ENCODE assay signal across 8 cellular contexts in genomic region chr6:111564482-111564945, GRCh38. TPM values are rescaled to one million over a fixed set of nuclear protein-coding genes. Genes with fewer than 3 reads are reported as not detected.
DNase-seq lines count a peak whose midpoint lies in the region; ATAC-seq and TF ChIP-seq lines count a peak whose summit lies in the region.

No MANE protein-coding gene starts in this region.

- peaks cover 50% of the 10 kb centered on the region for H3K36me3 Mint-ChIP-seq in activated CD8-positive, alpha-beta T cell treated with anti-CD3 and anti-CD28 coated beads for 36 hours (ENCODE audit: low read depth)
- H3K36me3 Mint-ChIP-seq in activated naive CD4-positive, alpha-beta T cell treated with anti-CD3 and anti-CD28 coated beads, Interleukin-2, amount 10 ng/mL, durations not matched to agents 7 days and 5 days, result peaks cover 64% of the 10 kb centered on the region

- CTCF ChIA-PET in activated CD8-positive, alpha-beta T cell treated with anti-CD3 and anti-CD28 coated beads for 36 hours (lab: Charles Lee), result interaction anchor here (1.4 to 2.0 kb wide), 4 partner anchors 9 to 306 kb away, joined by 4 to 5 read pairs (median 5); a partner anchor contains a TSS
- CTCF ChIA-PET in activated naive CD4-positive, alpha-beta T cell treated with anti-CD3 and anti-CD28 coated beads, Interleukin-2, amount 10 ng/mL, durations not matched to agents 7 days and 5 days (lab: Charles Lee), result interaction anchor here (0.9 to 2.3 kb wide), 7 partner anchors 15 to 305 kb away, joined by 3 to 16 read pairs (median 5); partner anchors contain the start of genes REV3L and TRAF3IP2

- peak; percentile 60 for ATAC-seq in activated CD8-positive, alpha-beta T cell treated with anti-CD3 and anti-CD28 coated beads for 36 hours
- no peak for ATAC-seq in GM19397 (IDR thresholded peaks at IDR 0.05; ENCODE audit: unreplicated experiment)

- peak overlapping the region; percentile 5 for H3K27ac Mint-ChIP-seq in activated CD8-positive, alpha-beta T cell treated with anti-CD3 and anti-CD28 coated beads for 36 hours
- H3K27ac Mint-ChIP-seq in activated naive CD4-positive, alpha-beta T cell treated with anti-CD3 and anti-CD28 coated beads, Interleukin-2, amount 10 ng/mL, durations not matched to agents 7 days and 5 days, result no peak overlapping the region

- POLR2A ChIA-PET in activated CD8-positive, alpha-beta T cell treated with anti-CD3 and anti-CD28 coated beads for 36 hours (lab: Charles Lee), result interaction anchor here (1.2 to 2.0 kb wide), 2 partner anchors 25 to 80 kb away, joined by 3 to 4 read pairs; no protein-coding TSS in a partner anchor

- H3K9me3 Mint-ChIP-seq in activated CD8-positive, alpha-beta T cell treated with anti-CD3 and anti-CD28 coated beads for 36 hours, result no peaks in the 10 kb centered on the region
- no peaks in the 10 kb centered on the region for H3K9me3 Mint-ChIP-seq in activated naive CD4-positive, alpha-beta T cell treated with anti-CD3 and anti-CD28 coated beads, Interleukin-2, amount 10 ng/mL, durations not matched to agents 7 days and 5 days

- H3K4me1 Mint-ChIP-seq in activated CD8-positive, alpha-beta T cell treated with anti-CD3 and anti-CD28 coated beads for 36 hours (ENCODE audit: low read depth), result peaks cover 51% of the 10 kb centered on the region
- H3K4me1 Mint-ChIP-seq in activated naive CD4-positive, alpha-beta T cell treated with anti-CD3 and anti-CD28 coated beads, Interleukin-2, amount 10 ng/mL, durations not matched to agents 7 days and 5 days, result peaks cover 46% of the 10 kb centered on the region

- no peak for TF ChIP-seq CTCF in activated CD8-positive, alpha-beta T cell treated with anti-CD3 and anti-CD28 coated beads for 36 hours (IDR thresholded peaks at IDR 0.05)

- no peak overlapping the region for H3K4me3 Mint-ChIP-seq in activated CD8-positive, alpha-beta T cell treated with anti-CD3 and anti-CD28 coated beads for 36 hours
- H3K4me3 Mint-ChIP-seq in activated naive CD4-positive, alpha-beta T cell treated with anti-CD3 and anti-CD28 coated beads, Interleukin-2, amount 10 ng/mL, durations not matched to agents 7 days and 5 days, result no peak overlapping the region

- H3K27me3 Mint-ChIP-seq in activated CD8-positive, alpha-beta T cell treated with anti-CD3 and anti-CD28 coated beads for 36 hours, result no peaks in the 10 kb centered on the region
- H3K27me3 Mint-ChIP-seq in activated naive CD4-positive, alpha-beta T cell treated with anti-CD3 and anti-CD28 coated beads, Interleukin-2, amount 10 ng/mL, durations not matched to agents 7 days and 5 days, result no peaks in the 10 kb centered on the region

- peak; percentile 24 for DNase-seq in stimulated activated CD4-positive, alpha-beta T cell treated with anti-CD3 and anti-CD28 coated beads, Interleukin-1b, Interleukin-23, amount 100 ng/mL, for 48 hours
- no peak for DNase-seq in stimulated activated CD4-positive, alpha-beta T cell treated with anti-CD3 and anti-CD28 coated beads, Interleukin-2, amount 100 ng/mL, for 24 hours
- peak; percentile 51 for DNase-seq in activated CD8-positive, alpha-beta T cell treated with anti-CD3 and anti-CD28 coated beads for 36 hours
- peak; percentile 50 for DNase-seq in iris pigment epithelial cell (ENCODE audit: low read depth)
- DNase-seq in ureter (ENCODE audit: low spot score), result peak; percentile 37
- no peak for DNase-seq in RKO (ENCODE audit: low spot score)
- DNase-seq in activated naive CD4-positive, alpha-beta T cell treated with anti-CD3 and anti-CD28 coated beads, Interleukin-2, amount 10 ng/mL, durations not matched to agents 7 days and 5 days, result no peak

- intact Hi-C loops in activated CD8-positive, alpha-beta T cell treated with anti-CD3 and anti-CD28 coated beads for 36 hours (cut with micrococcal nuclease), result no loop called here

RNA-seq across cellular contexts. Expression of gene TRAF3IP2, which starts 41.2 kb away (rescaled TPM):
- 10 to 100 TPM; 23.2 to 26.3 TPM for total RNA-seq in activated CD8-positive, alpha-beta T cell treated with anti-CD3 and anti-CD28 coated beads for 36 hours
- total RNA-seq in ureter, result 45.3 TPM

Comparison
In these comparisons a context has a peak if more than half of its experiments do, and no peak if none do; other contexts are left out.
1. DNase-seq: peak in stimulated activated CD4-positive, alpha-beta T cell treated with anti-CD3 and anti-CD28 coated beads, Interleukin-1b, Interleukin-23, amount 100 ng/mL, for 48 hours (single experiment), activated CD8-positive, alpha-beta T cell treated with anti-CD3 and anti-CD28 coated beads for 36 hours (single experiment), iris pigment epithelial cell (single experiment) and ureter (single experiment); none in stimulated activated CD4-positive, alpha-beta T cell treated with anti-CD3 and anti-CD28 coated beads, Interleukin-2, amount 100 ng/mL, for 24 hours (0 of 2), RKO (single experiment) and activated naive CD4-positive, alpha-beta T cell treated with anti-CD3 and anti-CD28 coated beads, Interleukin-2, amount 10 ng/mL, durations not matched to agents 7 days and 5 days (single experiment).